In genomic region chr1:219790834-219791615, GRCh38 we compare ENCODE assay signal across 19 cellular contexts.
DNase-seq lines count a peak whose midpoint lies in the region; ATAC-seq and TF ChIP-seq lines count a peak whose summit lies in the region.
"Had no signal": no experiment of that assay in that cellular context is flagged by ENCODE, and none has a peak within 500 bp of the region (broad histone marks: within the 10 kb centered on the region; RNA-seq: fewer than 3 reads in every experiment).

No MANE protein-coding gene starts in this region.

- peak overlapping the region; percentile 51 for H2BK120ac ChIP-seq in IMR-90 (ENCODE audit: low read depth, low read length)

- no peak overlapping the region for H3K4me3 Mint-ChIP-seq in activated CD8-positive, alpha-beta T cell treated with anti-CD3 and anti-CD28 coated beads, Interleukin-2, amount 10 ng/mL, durations not matched to agents 7 days and 5 days
- H3K4me3 Mint-ChIP-seq: activated CD4-positive, alpha-beta T cell treated with anti-CD3 and anti-CD28 coated beads, Interleukin-2, amount 10 ng/mL, durations not matched to agents 7 days and 5 days; activated naive CD8-positive, alpha-beta T cell treated with anti-CD3 and anti-CD28 coated beads, Interleukin-2, amount 10 ng/mL, durations not matched to agents 7 days and 5 days; activated T-cell treated with anti-CD3 and anti-CD28 coated beads, Interleukin-2, amount 50 U/mL, for 24 hours; immature natural killer cell; neural crest cell; stimulated activated naive CD8-positive, alpha-beta T cell treated with anti-CD3 and anti-CD28 coated beads, Interleukin-15, amount 100 ng/mL, for 72 hours had no signal

- no peak overlapping the region for H3K27ac Mint-ChIP-seq in activated CD8-positive, alpha-beta T cell treated with anti-CD3 and anti-CD28 coated beads, Interleukin-2, amount 10 ng/mL, durations not matched to agents 7 days and 5 days
- H3K27ac Mint-ChIP-seq: activated CD4-positive, alpha-beta T cell treated with anti-CD3 and anti-CD28 coated beads, Interleukin-2, amount 10 ng/mL, durations not matched to agents 7 days and 5 days; activated naive CD8-positive, alpha-beta T cell treated with anti-CD3 and anti-CD28 coated beads, Interleukin-2, amount 10 ng/mL, durations not matched to agents 7 days and 5 days; activated T-cell treated with anti-CD3 and anti-CD28 coated beads, Interleukin-2, amount 50 U/mL, for 24 hours; immature natural killer cell; stimulated activated naive CD8-positive, alpha-beta T cell treated with anti-CD3 and anti-CD28 coated beads, Interleukin-15, amount 100 ng/mL, for 72 hours had no signal

- H3K4me1 Mint-ChIP-seq in activated CD8-positive, alpha-beta T cell treated with anti-CD3 and anti-CD28 coated beads, Interleukin-2, amount 10 ng/mL, durations not matched to agents 7 days and 5 days (ENCODE audit: low read depth): no peaks in the 10 kb centered on the region
- H3K4me1 Mint-ChIP-seq: activated CD4-positive, alpha-beta T cell treated with anti-CD3 and anti-CD28 coated beads, Interleukin-2, amount 10 ng/mL, durations not matched to agents 7 days and 5 days; activated naive CD8-positive, alpha-beta T cell treated with anti-CD3 and anti-CD28 coated beads, Interleukin-2, amount 10 ng/mL, durations not matched to agents 7 days and 5 days; immature natural killer cell; stimulated activated naive CD8-positive, alpha-beta T cell treated with anti-CD3 and anti-CD28 coated beads, Interleukin-15, amount 100 ng/mL, for 72 hours had no signal

- no peaks in the 10 kb centered on the region; the same call in 1 of the 2 replicates for H3K9me1 ChIP-seq in IMR-90 (ENCODE audit: insufficient read depth, low read length)

- H2AK5ac ChIP-seq in IMR-90 (ENCODE audit: low read depth, low read length): no peak overlapping the region; the same call in 1 of the 2 replicates

- no peaks in the 10 kb centered on the region for H3K27me3 Mint-ChIP-seq in activated CD8-positive, alpha-beta T cell treated with anti-CD3 and anti-CD28 coated beads, Interleukin-2, amount 10 ng/mL, durations not matched to agents 7 days and 5 days (ENCODE audit: low read depth)
- H3K27me3 Mint-ChIP-seq: activated CD4-positive, alpha-beta T cell treated with anti-CD3 and anti-CD28 coated beads, Interleukin-2, amount 10 ng/mL, durations not matched to agents 7 days and 5 days; activated naive CD8-positive, alpha-beta T cell treated with anti-CD3 and anti-CD28 coated beads, Interleukin-2, amount 10 ng/mL, durations not matched to agents 7 days and 5 days had no signal

- peak overlapping the region; percentile 42; the same call in 1 of the 2 replicates for H3K27ac ChIP-seq in IMR-90 (ENCODE audit: insufficient read depth, low read length)
- H3K27ac ChIP-seq: SJCRH30 had no signal

- TF ChIP-seq RAD21 in IMR-90 (IDR thresholded peaks at IDR 0.05; ENCODE audit: low read length): no peak

- no peaks in the 10 kb centered on the region for H4K20me1 ChIP-seq in IMR-90 (ENCODE audit: insufficient read depth, low read length)

- H3K4me2 ChIP-seq in IMR-90 (ENCODE audit: low read depth, low read length): no peak overlapping the region

- CTCF ChIA-PET in IMR-90 (lab: Yijun Ruan, JAX): no interaction called here
- CTCF ChIA-PET in activated CD8-positive, alpha-beta T cell treated with anti-CD3 and anti-CD28 coated beads, Interleukin-2, amount 10 ng/mL, durations not matched to agents 7 days and 5 days (lab: Charles Lee): no interaction called here

- H3K18ac ChIP-seq in IMR-90 (ENCODE audit: low read depth, low read length): peak overlapping the region; percentile 63; the same call in 1 of the 2 replicates

- DNase-seq in AG08395 (ENCODE audit: low spot score): peak; percentile 31
- DNase-seq in IMR-90: peak; percentile 63
- DNase-seq in astrocyte of the hippocampus (ENCODE audit: low read depth, low spot score): peak; percentile 90
- peak; percentile 91 for DNase-seq in kidney glomerular epithelial cell (lab: John Stamatoyannopoulos, UW)
- no peak for DNase-seq in activated CD8-positive, alpha-beta T cell treated with anti-CD3 and anti-CD28 coated beads, Interleukin-2, amount 10 ng/mL, durations not matched to agents 7 days and 5 days
- no peak for DNase-seq in activated naive CD4-positive, alpha-beta T cell treated with anti-CD3 and anti-CD28 coated beads, Interleukin-2, amount 50 U/mL, for 16 hours
- no peak for DNase-seq in superior temporal gyrus (ENCODE audit: extremely low spot score)
- DNase-seq: activated CD4-positive, alpha-beta T cell treated with anti-CD3 and anti-CD28 coated beads, Interleukin-2, amount 10 ng/mL, durations not matched to agents 7 days and 5 days; activated naive CD8-positive, alpha-beta T cell treated with anti-CD3 and anti-CD28 coated beads, Interleukin-2, amount 10 ng/mL, durations not matched to agents 7 days and 5 days; activated T-cell treated with anti-CD3 and anti-CD28 coated beads, Interleukin-2, amount 50 U/mL, for 24 hours; GDM1; immature natural killer cell; NCI-H1436 treated with DMSO at 0.1 percent for 48 hours; NCI-H446; stimulated activated naive CD8-positive, alpha-beta T cell treated with anti-CD3 and anti-CD28 coated beads, Interleukin-15, amount 100 ng/mL, for 72 hours; T-helper 9 cell had no signal

- no peaks in the 10 kb centered on the region for H3K36me3 Mint-ChIP-seq in activated CD8-positive, alpha-beta T cell treated with anti-CD3 and anti-CD28 coated beads, Interleukin-2, amount 10 ng/mL, durations not matched to agents 7 days and 5 days (ENCODE audit: low read depth)
- H3K36me3 Mint-ChIP-seq: activated naive CD8-positive, alpha-beta T cell treated with anti-CD3 and anti-CD28 coated beads, Interleukin-2, amount 10 ng/mL, durations not matched to agents 7 days and 5 days; immature natural killer cell had no signal

- H3K79me1 ChIP-seq in IMR-90 (ENCODE audit: low read depth in 1 of 2, low read length in 2 of 2): no peaks in the 10 kb centered on the region

- H3K36me3 ChIP-seq in IMR-90 (ENCODE audit: control insufficient read depth, insufficient read depth, low read length): no peaks in the 10 kb centered on the region
- H3K36me3 ChIP-seq: SJCRH30 had no signal

- H3K9me3 ChIP-seq in IMR-90 (ENCODE audit: control insufficient read depth, insufficient read depth, low read length): no peaks in the 10 kb centered on the region

- dilution Hi-C loops in IMR-90 (cut with HindIII; ENCODE audit: low sequenced_read_pairs, unreplicated experiment): no loop called here

- no peak overlapping the region for H3K9ac ChIP-seq in IMR-90 (ENCODE audit: low read depth, low read length)

- peak overlapping the region; percentile 62 for H3K4ac ChIP-seq in IMR-90 (ENCODE audit: low read depth, low read length)

- BruUV-seq in IMR-90 (replicated peaks; lab: Mats Ljungman, UMichigan): no TSS peak

- peak overlapping the region; percentile 31; the same call in 1 of the 3 replicates for H2BK15ac ChIP-seq in IMR-90 (ENCODE audit: low read depth, low read length)

- peak overlapping the region; percentile 33 for H2AFZ ChIP-seq in IMR-90 (replicated peaks; ENCODE audit: low read length, poor library complexity)

- no peaks in the 10 kb centered on the region for H3K27me3 ChIP-seq in IMR-90 (ENCODE audit: control insufficient read depth, insufficient read depth, low read length)
- H3K27me3 ChIP-seq: SJCRH30 had no signal

- POLR2A ChIA-PET in IMR-90 (lab: Charles Lee; ENCODE audit: unreplicated experiment): no interaction called here
- POLR2A ChIA-PET in activated CD8-positive, alpha-beta T cell treated with anti-CD3 and anti-CD28 coated beads, Interleukin-2, amount 10 ng/mL, durations not matched to agents 7 days and 5 days (lab: Charles Lee): no interaction called here

- no peak overlapping the region for H4K91ac ChIP-seq in IMR-90 (ENCODE audit: insufficient read depth, low read depth, low read length)

- no peak overlapping the region for H2BK5ac ChIP-seq in IMR-90 (ENCODE audit: low read depth, low read length, poor library complexity, severe bottlenecking)

- no peak for TF ChIP-seq CTCF in IMR-90 (conservative IDR thresholded peaks at IDR 0.05; ENCODE audit: low read depth, low read length)

- TF ChIP-seq POLR2A in IMR-90 (IDR thresholded peaks at IDR 0.05; ENCODE audit: low read depth, low read length): no peak

- H2BK20ac ChIP-seq in IMR-90 (ENCODE audit: low read depth, low read length): no peak overlapping the region

- no peak overlapping the region for H4K8ac ChIP-seq in IMR-90 (ENCODE audit: low read depth in 2 of 2, low read length in 2 of 2)

- H3K4me3 ChIP-seq in IMR-90 (ENCODE audit: insufficient read depth, low read depth, low read length): no peak overlapping the region
- H3K4me3 ChIP-seq: SJCRH30 had no signal

- H3K56ac ChIP-seq in IMR-90 (ENCODE audit: extremely low read depth, insufficient read depth, low read length): no peak overlapping the region

- H3K9me3 Mint-ChIP-seq in activated CD8-positive, alpha-beta T cell treated with anti-CD3 and anti-CD28 coated beads, Interleukin-2, amount 10 ng/mL, durations not matched to agents 7 days and 5 days (ENCODE audit: insufficient read depth): no peaks in the 10 kb centered on the region
- H3K9me3 Mint-ChIP-seq: activated CD4-positive, alpha-beta T cell treated with anti-CD3 and anti-CD28 coated beads, Interleukin-2, amount 10 ng/mL, durations not matched to agents 7 days and 5 days; activated naive CD8-positive, alpha-beta T cell treated with anti-CD3 and anti-CD28 coated beads, Interleukin-2, amount 10 ng/mL, durations not matched to agents 7 days and 5 days; stimulated activated naive CD8-positive, alpha-beta T cell treated with anti-CD3 and anti-CD28 coated beads, Interleukin-15, amount 100 ng/mL, for 72 hours had no signal

- intact Hi-C loops in IMR-90 (cut with micrococcal nuclease): no loop called here

- peaks cover 4% of the 10 kb centered on the region; the same call in 1 of the 2 replicates for H3K4me1 ChIP-seq in IMR-90 (ENCODE audit: control insufficient read depth, insufficient read depth, low read length)

- ATAC-seq in IMR-90 (ENCODE audit: low read depth) (peak; percentile 65), HG02571 (IDR thresholded peaks at IDR 0.05; ENCODE audit: unreplicated experiment) (no peak)
- ATAC-seq in activated CD8-positive, alpha-beta T cell treated with anti-CD3 and anti-CD28 coated beads, Interleukin-2, amount 10 ng/mL, durations not matched to agents 7 days and 5 days: no peak
- ATAC-seq: stimulated activated naive CD8-positive, alpha-beta T cell treated with anti-CD3 and anti-CD28 coated beads, Interleukin-15, amount 100 ng/mL, for 72 hours had no signal

- H2AK9ac ChIP-seq in IMR-90 (replicated peaks; ENCODE audit: low read depth, low read length, poor library complexity): no peak overlapping the region

- H3K14ac ChIP-seq in IMR-90 (replicated peaks; ENCODE audit: low read depth, low read length): no peak overlapping the region

- 17% methylated on average over 2 of the region's 5 CpGs; no CpG with 5 or more reads in 1 of the 2 experiments for WGBS in IMR-90 (ENCODE audit: extremely low coverage in 2 of 2, insufficient read length in 1 of 2), 2 experiments

- H4K5ac ChIP-seq in IMR-90 (ENCODE audit: low read depth, low read length): no peak overlapping the region

- 0 out of 2 replicates have a peak overlapping the region, but pooled peaks have one; percentile 26 for H3K23ac ChIP-seq in IMR-90 (ENCODE audit: low read depth, low read length)

- in situ Hi-C loops in IMR-90 (cut with MboI; ENCODE audit: low sequenced_read_pairs): no loop called here

TF ChIP-seq in IMR-90, 13 proteins besides CTCF, POLR2A, EP300 and RAD21 (continues in another document):
- no peak for TF ChIP-seq MAFK (IDR thresholded peaks at IDR 0.05; ENCODE audit: low read depth, low read length)

Comparison
In these comparisons a context has a peak if more than half of its experiments do, and no peak if none do; other contexts are left out.
1. DNase-seq: peak in AG08395 (single experiment), IMR-90 (single experiment), astrocyte of the hippocampus (single experiment) and kidney glomerular epithelial cell (single experiment); none in activated CD8-positive, alpha-beta T cell treated with anti-CD3 and anti-CD28 coated beads, Interleukin-2, amount 10 ng/mL, durations not matched to agents 7 days and 5 days (single experiment), activated naive CD4-positive, alpha-beta T cell treated with anti-CD3 and anti-CD28 coated beads, Interleukin-2, amount 50 U/mL, for 16 hours (single experiment) and superior temporal gyrus (single experiment).